8 cellular contexts compared by ENCODE assay signal in the genomic region with DNA sequence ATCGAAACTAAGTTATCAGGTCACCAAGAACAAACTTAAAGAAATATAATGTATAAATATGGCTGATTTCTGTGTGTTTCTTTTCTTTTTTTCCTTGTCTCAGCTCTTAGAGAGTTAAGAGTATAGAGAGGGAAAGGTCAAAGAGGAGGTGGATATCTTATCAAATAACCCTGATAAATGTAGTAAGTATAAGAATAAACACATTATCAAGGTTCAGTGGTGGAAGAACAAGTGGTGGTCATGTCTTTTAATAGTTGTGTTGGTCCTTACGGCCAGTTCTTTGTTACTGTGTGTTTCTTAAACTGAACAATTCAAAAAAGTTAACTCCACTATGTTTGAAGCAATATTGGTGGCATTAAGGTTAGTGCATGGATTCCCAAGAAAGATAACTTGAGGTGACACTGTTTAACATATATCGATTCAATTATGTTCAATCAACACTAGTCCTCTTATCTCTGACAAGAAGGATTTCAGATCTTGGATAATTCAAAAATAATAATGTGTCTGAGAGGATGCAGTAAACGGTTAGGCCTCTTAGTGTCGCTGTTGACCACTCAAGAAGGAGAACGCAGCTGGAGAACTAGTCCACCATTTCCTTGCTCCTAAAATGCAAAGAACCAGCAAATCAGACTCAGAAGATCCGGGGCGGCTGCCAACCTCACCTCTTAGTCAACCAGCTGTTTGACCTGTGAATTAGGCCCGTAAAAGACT.
DNase-seq lines count a peak whose midpoint lies in the region; ATAC-seq lines count a peak whose summit lies in the region.

PCDHGA3 (plus strand) TSS at position 588 of the 711 bp plus-strand sequence. CDS start 205 bp downstream, outside the sequence.

- H3K9me3 Mint-ChIP-seq in T-helper 2 cell treated with Interferon-gamma antibody and Interleukin-4, amounts not matched to agents 5 μg/mL and 100 μg/mL, for 36 hours = peaks cover 34% of the 10 kb centered on the region
- peaks cover 26 to 29% of the 10 kb centered on the region in 2 donors for H3K9me3 Mint-ChIP-seq in stimulated activated naive B cell treated with anti-CD40 and anti-IgM and Interleukin-4, amounts not matched to agents 10 μg/mL and 1 μg/mL and 100 μg/mL, for 72 hours

- DNase-seq in NCI-H82 (lab: John Stamatoyannopoulos, UW) = peak; percentile 16
- DNase-seq in NCI-H82 treated with DMSO at 0.1 percent for 48 hours (lab: John Stamatoyannopoulos, UW; ENCODE audit: unreplicated experiment) = no peak
- no peak for DNase-seq in T-helper 2 cell treated with Interferon-gamma antibody and Interleukin-4, amounts not matched to agents 5 μg/mL and 100 μg/mL, for 36 hours (ENCODE audit: low spot score)
- DNase-seq in glomerular visceral epithelial cell (ENCODE audit: extremely low spot score) = peak; percentile 61
- DNase-seq in stimulated activated naive B cell treated with anti-CD40 and anti-IgM and Interleukin-4, amounts not matched to agents 10 μg/mL and 1 μg/mL and 100 μg/mL, for 72 hours = no peak
- no peak for DNase-seq in middle frontal gyrus (ENCODE audit: extremely low spot score, low spot score)
- DNase-seq in NCI-H226 = no peak

- no peak within 1 kb of the TSS for H3K27ac Mint-ChIP-seq in T-helper 2 cell treated with Interferon-gamma antibody and Interleukin-4, amounts not matched to agents 5 μg/mL and 100 μg/mL, for 36 hours
- H3K27ac Mint-ChIP-seq in stimulated activated naive B cell treated with anti-CD40 and anti-IgM and Interleukin-4, amounts not matched to agents 10 μg/mL and 1 μg/mL and 100 μg/mL, for 72 hours = peak within 1 kb of the TSS; percentile 14

- peaks cover 21% of the 10 kb centered on the region for H3K27me3 Mint-ChIP-seq in T-helper 2 cell treated with Interferon-gamma antibody and Interleukin-4, amounts not matched to agents 5 μg/mL and 100 μg/mL, for 36 hours (ENCODE audit: low read depth)
- peaks cover 64 to 89% of the 10 kb centered on the region in 2 donors for H3K27me3 Mint-ChIP-seq in stimulated activated naive B cell treated with anti-CD40 and anti-IgM and Interleukin-4, amounts not matched to agents 10 μg/mL and 1 μg/mL and 100 μg/mL, for 72 hours

- no peaks in the 10 kb centered on the region for H3K4me1 Mint-ChIP-seq in T-helper 2 cell treated with Interferon-gamma antibody and Interleukin-4, amounts not matched to agents 5 μg/mL and 100 μg/mL, for 36 hours (ENCODE audit: low read depth)
- H3K4me1 Mint-ChIP-seq in stimulated activated naive B cell treated with anti-CD40 and anti-IgM and Interleukin-4, amounts not matched to agents 10 μg/mL and 1 μg/mL and 100 μg/mL, for 72 hours = no peaks in the 10 kb centered on the region

- no peak for ATAC-seq in stimulated activated naive B cell treated with anti-CD40 and anti-IgM and Interleukin-4, amounts not matched to agents 10 μg/mL and 1 μg/mL and 100 μg/mL, for 72 hours (replicated peaks)
- ATAC-seq in HG03354 (IDR thresholded peaks at IDR 0.05; ENCODE audit: poor library complexity, severe bottlenecking, unreplicated experiment) = no peak

- H3K36me3 Mint-ChIP-seq in T-helper 2 cell treated with Interferon-gamma antibody and Interleukin-4, amounts not matched to agents 5 μg/mL and 100 μg/mL, for 36 hours (ENCODE audit: low read depth) = peaks cover 3% of the 10 kb centered on the region
- peaks cover 13 to 25% of the 10 kb centered on the region in 2 donors for H3K36me3 Mint-ChIP-seq in stimulated activated naive B cell treated with anti-CD40 and anti-IgM and Interleukin-4, amounts not matched to agents 10 μg/mL and 1 μg/mL and 100 μg/mL, for 72 hours

- peak within 1 kb of the TSS; percentile 75 for H3K4me3 Mint-ChIP-seq in T-helper 2 cell treated with Interferon-gamma antibody and Interleukin-4, amounts not matched to agents 5 μg/mL and 100 μg/mL, for 36 hours
- peak within 1 kb of the TSS; percentile 36 to 65 for H3K4me3 Mint-ChIP-seq in stimulated activated naive B cell treated with anti-CD40 and anti-IgM and Interleukin-4, amounts not matched to agents 10 μg/mL and 1 μg/mL and 100 μg/mL, for 72 hours

Comparison
In these comparisons a context has a peak if more than half of its experiments do, and no peak if none do; other contexts are left out.
1. DNase-seq: peak in NCI-H82 (single experiment) and glomerular visceral epithelial cell (single experiment); none in NCI-H82 treated with DMSO at 0.1 percent for 48 hours (single experiment), T-helper 2 cell treated with Interferon-gamma antibody and Interleukin-4, amounts not matched to agents 5 μg/mL and 100 μg/mL, for 36 hours (single experiment), stimulated activated naive B cell treated with anti-CD40 and anti-IgM and Interleukin-4, amounts not matched to agents 10 μg/mL and 1 μg/mL and 100 μg/mL, for 72 hours (single experiment), middle frontal gyrus (single experiment) and NCI-H226 (single experiment).